ENCODE assay signal across 13 cellular contexts in the genomic region with DNA sequence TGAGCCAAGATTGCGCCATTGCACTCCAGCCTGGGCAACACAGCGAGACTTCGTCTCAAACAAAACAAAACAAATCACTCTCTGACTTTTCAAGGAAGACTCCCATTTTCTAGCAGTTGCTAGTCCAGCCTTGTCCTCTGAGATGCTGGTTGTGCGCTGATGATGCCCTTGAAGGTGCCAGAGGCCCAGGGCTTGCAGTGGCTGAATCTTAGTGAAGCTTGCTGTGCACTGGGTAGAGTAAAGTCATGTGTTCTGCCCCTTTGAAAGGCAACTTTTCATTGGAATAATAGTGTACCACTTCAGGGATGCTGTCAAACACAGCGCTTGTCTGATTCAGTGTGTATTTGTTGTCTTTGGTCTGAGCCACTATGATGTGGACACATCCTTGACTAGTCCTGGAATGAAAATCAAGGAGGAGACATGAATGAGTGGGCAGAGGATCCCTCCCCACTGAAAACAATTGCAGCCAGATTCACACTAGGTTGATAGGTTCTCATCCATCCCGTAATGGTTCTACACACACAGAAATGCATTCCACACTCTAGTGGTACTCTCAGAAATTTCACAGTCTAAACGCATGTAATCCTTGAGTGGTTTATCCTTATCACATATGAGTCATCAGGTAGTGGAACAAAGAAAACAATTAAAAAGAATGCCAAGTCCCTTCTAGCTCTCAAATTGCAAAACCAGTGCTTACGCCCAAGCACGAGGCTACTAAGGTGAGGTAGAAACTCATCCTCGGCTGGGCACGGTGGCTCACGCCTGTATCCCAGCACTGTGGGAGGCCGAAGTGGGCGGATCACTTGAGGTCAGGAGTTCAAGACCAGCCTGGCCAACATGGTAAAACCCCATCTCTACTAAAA. TPM values are rescaled to one million over a fixed set of nuclear protein-coding genes. Genes with fewer than 3 reads are reported as not detected.
DNase-seq lines count a peak whose midpoint lies in the region.
"Had no signal": no experiment of that assay in that cellular context is flagged by ENCODE, and none has a peak within 500 bp of the region (broad histone marks: within the 10 kb centered on the region; RNA-seq: fewer than 3 reads in every experiment).

No MANE protein-coding gene starts in this region.

- H3K79me1 ChIP-seq in mesendoderm (ENCODE audit: low read length), result no peaks in the 10 kb centered on the region

- H3K79me2 ChIP-seq in mesendoderm (ENCODE audit: control insufficient read depth, insufficient read depth, low read length), result no peaks in the 10 kb centered on the region

- H4K20me1 ChIP-seq in BLaER1 treated with 17β-estradiol and CSF1 and Interleukin-3, amounts not matched to agents 10 nM and 100 nM, result no peaks in the 10 kb centered on the region

- no peaks in the 10 kb centered on the region for H3K27me3 ChIP-seq in BLaER1 treated with 17β-estradiol and CSF1 and Interleukin-3, amounts not matched to agents 10 nM and 100 nM
- H3K27me3 ChIP-seq in mesendoderm (ENCODE audit: insufficient read depth, low read length, poor library complexity), result no peaks in the 10 kb centered on the region

- peak overlapping the region in 9 of 11 experiments; percentile 34 to 78 (median 68); a peak in 16 of 22 replicates for H3K27ac ChIP-seq in BLaER1 treated with 17β-estradiol and CSF1 and Interleukin-3, amounts not matched to agents 10 nM and 100 nM
- H3K27ac ChIP-seq in epithelial cell of prostate (no peak overlapping the region), mesendoderm (ENCODE audit: low read depth, low read length) (no peak overlapping the region)
- H3K27ac ChIP-seq: C4-2B had no signal

- no peak overlapping the region for H4K5ac ChIP-seq in mesendoderm (ENCODE audit: low read length)

- H3K4ac ChIP-seq in mesendoderm (ENCODE audit: low read depth, low read length), result no peak overlapping the region

- H3K56ac ChIP-seq in mesendoderm (ENCODE audit: low read length), result no peak overlapping the region

- H3K9ac ChIP-seq in BLaER1 treated with 17β-estradiol and CSF1 and Interleukin-3, amounts not matched to agents 10 nM and 100 nM, result peak overlapping the region in 3 of 11 experiments; percentile 30 to 41 (median 38); a peak in 1 of 22 replicates
- no peak overlapping the region for H3K9ac ChIP-seq in mesendoderm (ENCODE audit: low read length)

- no CpG with 5 or more reads among the region's 14 CpGs for WGBS in mesendoderm (ENCODE audit: extremely low coverage, insufficient coverage, low lambda C conversion rate)

- H2BK15ac ChIP-seq in mesendoderm (replicated peaks; ENCODE audit: low read depth), result no peak overlapping the region

- no peak overlapping the region for H4K8ac ChIP-seq in mesendoderm (ENCODE audit: low read depth, low read length)

- no peak overlapping the region for H2BK120ac ChIP-seq in mesendoderm (ENCODE audit: low read depth, low read length)

- H3K18ac ChIP-seq in mesendoderm (ENCODE audit: low read length), result no peak overlapping the region

- H3K4me3 ChIP-seq in BLaER1 treated with 17β-estradiol and CSF1 and Interleukin-3, amounts not matched to agents 10 nM and 100 nM, result no peak overlapping the region
- H3K4me3 ChIP-seq in mesendoderm (ENCODE audit: low read length), result no peak overlapping the region

- peak; percentile 50 for DNase-seq in NCI-H2029 treated with DMSO at 0.1 percent for 48 hours (lab: John Stamatoyannopoulos, UW)
- DNase-seq in epithelial cell of prostate (ENCODE audit: low read depth, low spot score), result peak; percentile 34
- DNase-seq in mesendoderm, result peak; percentile 57
- DNase-seq in GDM1 (lab: John Stamatoyannopoulos, UW), result no peak
- DNase-seq in OCI-M2 (lab: John Stamatoyannopoulos, UW; ENCODE audit: unreplicated experiment), result no peak
- DNase-seq in NCI-H146 (lab: John Stamatoyannopoulos, UW), result no peak
- no peak for DNase-seq in AG08396 (ENCODE audit: low spot score)
- DNase-seq: effector memory CD4-positive, alpha-beta T cell; NCI-H510A; stimulated activated CD4-positive, alpha-beta T cell treated with anti-CD3 and anti-CD28 coated beads, Interleukin-12 subunit alpha, Interleukin-12 subunit beta, amount 100 ng/mL, for 4 hours; stimulated activated naive CD8-positive, alpha-beta T cell treated with anti-CD3 and anti-CD28 coated beads, Interleukin-15, Interleukin-2, amounts not matched to agents 100 U/mL and 50 U/mL, for 24 hours had no signal

- H3K36me3 ChIP-seq in BLaER1 treated with 17β-estradiol and CSF1 and Interleukin-3, amounts not matched to agents 10 nM and 100 nM, result no peaks in the 10 kb centered on the region
- H3K36me3 ChIP-seq in mesendoderm (ENCODE audit: control insufficient read depth, insufficient read depth, low read length), result no peaks in the 10 kb centered on the region

- no peak overlapping the region for H2AK5ac ChIP-seq in mesendoderm (ENCODE audit: low read length)

- H2BK5ac ChIP-seq in mesendoderm (ENCODE audit: low read length), result no peak overlapping the region

- no peak overlapping the region for H3K23ac ChIP-seq in mesendoderm (ENCODE audit: low read length)

- no peaks in the 10 kb centered on the region for H3K9me3 ChIP-seq in BLaER1 treated with 17β-estradiol and CSF1 and Interleukin-3, amounts not matched to agents 10 nM and 100 nM (replicated peaks in 1 of 11)

- H3K4me1 ChIP-seq in BLaER1 treated with 17β-estradiol and CSF1 and Interleukin-3, amounts not matched to agents 10 nM and 100 nM, result peaks cover 36 to 69% (median 65%) of the 10 kb centered on the region in 10 experiments
- H3K4me1 ChIP-seq in mesendoderm (ENCODE audit: control insufficient read depth, low read depth, low read length), result peaks cover 1% of the 10 kb centered on the region

- peak overlapping the region; percentile 55 to 84 (median 75); a peak in 21 of 22 replicates for H3K4me2 ChIP-seq in BLaER1 treated with 17β-estradiol and CSF1 and Interleukin-3, amounts not matched to agents 10 nM and 100 nM
- no peak overlapping the region for H3K4me2 ChIP-seq in mesendoderm (ENCODE audit: low read length)

RNA-seq across cellular contexts. Expression of a gene that starts 17.8 kb away (rescaled TPM):
- polyA plus RNA-seq in mesendoderm (2013, experiment 1 of 2), result 0.07 TPM
- 0.10 TPM for polyA plus RNA-seq in mesendoderm (2013, experiment 2 of 2)

RNA-seq across cellular contexts. Expression of a gene that starts 18.0 kb away (rescaled TPM):
- polyA plus RNA-seq in mesendoderm (2013, experiment 1 of 2), result 0.17 TPM
- polyA plus RNA-seq in mesendoderm (2013, experiment 2 of 2), result 0.14 TPM

Comparison
In these comparisons a context has a peak if more than half of its experiments do, and no peak if none do; other contexts are left out.
1. H3K27ac ChIP-seq: peak in BLaER1 treated with 17β-estradiol and CSF1 and Interleukin-3, amounts not matched to agents 10 nM and 100 nM (9 of 11); none in epithelial cell of prostate (single experiment) and mesendoderm (single experiment).
2. DNase-seq: peak in NCI-H2029 treated with DMSO at 0.1 percent for 48 hours (single experiment), epithelial cell of prostate (single experiment) and mesendoderm (single experiment); none in GDM1 (single experiment), OCI-M2 (single experiment), NCI-H146 (single experiment) and AG08396 (single experiment).